ENCODE assay signal across 1 cellular context in genomic region chr16:21301168-21301894, GRCh38.
TF ChIP-seq lines count a peak whose summit lies in the region.

No MANE protein-coding gene starts in this region.

TF ChIP-seq in HepG2, 621 proteins besides CTCF, POLR2A, EP300 and RAD21 (continued from another document and continues in another):
- TF ChIP-seq ZNF784 (CRISPR knock-in tag; IDR thresholded peaks at IDR 0.05; ENCODE audit: borderline replicate concordance) = peak; percentile 92
- no peak for TF ChIP-seq ZNF253 (CRISPR knock-in tag; IDR thresholded peaks at IDR 0.05; ENCODE audit: borderline replicate concordance)
- TF ChIP-seq, protein P1, sequence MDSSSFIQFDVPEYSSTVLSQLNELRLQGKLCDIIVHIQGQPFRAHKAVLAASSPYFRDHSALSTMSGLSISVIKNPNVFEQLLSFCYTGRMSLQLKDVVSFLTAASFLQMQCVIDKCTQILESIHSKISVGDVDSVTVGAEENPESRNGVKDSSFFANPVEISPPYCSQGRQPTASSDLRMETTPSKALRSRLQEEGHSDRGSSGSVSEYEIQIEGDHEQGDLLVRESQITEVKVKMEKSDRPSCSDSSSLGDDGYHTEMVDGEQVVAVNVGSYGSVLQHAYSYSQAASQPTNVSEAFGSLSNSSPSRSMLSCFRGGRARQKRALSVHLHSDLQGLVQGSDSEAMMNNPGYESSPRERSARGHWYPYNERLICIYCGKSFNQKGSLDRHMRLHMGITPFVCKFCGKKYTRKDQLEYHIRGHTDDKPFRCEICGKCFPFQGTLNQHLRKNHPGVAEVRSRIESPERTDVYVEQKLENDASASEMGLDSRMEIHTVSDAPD (CRISPR knock-in tag; IDR thresholded peaks at IDR 0.05) = peak; percentile 75; the same call in 1 of the 2 replicates
- TF ChIP-seq ZNF713 (CRISPR knock-in tag; IDR thresholded peaks at IDR 0.05) = no peak
- TF ChIP-seq MBNL3 (CRISPR knock-in tag; conservative IDR thresholded peaks at IDR 0.05) = no peak
- peak in 1 of 2 experiments; percentile 87; a peak in 2 of 4 replicates for TF ChIP-seq KLF16 (CRISPR knock-in tag; IDR thresholded peaks at IDR 0.05)
- peak; percentile 98; the same call in 1 of the 2 replicates for TF ChIP-seq ZNF333 (CRISPR knock-in tag; IDR thresholded peaks at IDR 0.05; ENCODE audit: borderline replicate concordance)
- TF ChIP-seq ATF7-NPFF (CRISPR knock-in tag; IDR thresholded peaks at IDR 0.05; ENCODE audit: low read depth) = peak; percentile 95
- peak; percentile 96 for TF ChIP-seq ZNF674 (CRISPR knock-in tag; IDR thresholded peaks at IDR 0.05; ENCODE audit: low read depth)
- peak; percentile 97 for TF ChIP-seq ZNF567 (CRISPR knock-in tag; IDR thresholded peaks at IDR 0.05; ENCODE audit: borderline replicate concordance)
- TF ChIP-seq FOXJ3 (CRISPR knock-in tag; IDR thresholded peaks at IDR 0.05; ENCODE audit: borderline replicate concordance) = no peak; the same call in 1 of the 2 replicates
- no peak for TF ChIP-seq ZBTB21 (CRISPR knock-in tag; IDR thresholded peaks at IDR 0.05)
- peak; percentile 88 for TF ChIP-seq HOXA5 (CRISPR knock-in tag; IDR thresholded peaks at IDR 0.05)
- no peak for TF ChIP-seq ZSCAN20 (CRISPR knock-in tag; IDR thresholded peaks at IDR 0.05; ENCODE audit: borderline replicate concordance)
- TF ChIP-seq ZNF777 (CRISPR knock-in tag; IDR thresholded peaks at IDR 0.05) = peak; percentile 96
- TF ChIP-seq GTF3A (CRISPR knock-in tag; conservative IDR thresholded peaks at IDR 0.05) = peak; percentile 91; the same call in 1 of the 2 replicates
- no peak; the same call in 1 of the 2 replicates for TF ChIP-seq SP140L (CRISPR knock-in tag; IDR thresholded peaks at IDR 0.05; ENCODE audit: borderline replicate concordance)
- TF ChIP-seq SOX13 (IDR thresholded peaks at IDR 0.05) = no peak; the same call in 1 of the 2 replicates
- peak in 1 of 2 experiments; percentile 58; a peak in 1 of 4 replicates for TF ChIP-seq SOX13 (CRISPR knock-in tag; conservative IDR thresholded peaks at IDR 0.05 in 1 of 2, IDR thresholded peaks at IDR 0.05 in 1 of 2)
- TF ChIP-seq ZNF543 (CRISPR knock-in tag; IDR thresholded peaks at IDR 0.05) = peak; percentile 96
- TF ChIP-seq MYC (CRISPR knock-in tag; IDR thresholded peaks at IDR 0.05; ENCODE audit: borderline replicate concordance) = peak; percentile 95
- peak; percentile 44; the same call in 1 of the 2 replicates for TF ChIP-seq FOSL2 (CRISPR knock-in tag; IDR thresholded peaks at IDR 0.05)
- TF ChIP-seq ARID2 (CRISPR knock-in tag; IDR thresholded peaks at IDR 0.05; ENCODE audit: borderline replicate concordance) = peak; percentile 100
- TF ChIP-seq, protein P2, sequence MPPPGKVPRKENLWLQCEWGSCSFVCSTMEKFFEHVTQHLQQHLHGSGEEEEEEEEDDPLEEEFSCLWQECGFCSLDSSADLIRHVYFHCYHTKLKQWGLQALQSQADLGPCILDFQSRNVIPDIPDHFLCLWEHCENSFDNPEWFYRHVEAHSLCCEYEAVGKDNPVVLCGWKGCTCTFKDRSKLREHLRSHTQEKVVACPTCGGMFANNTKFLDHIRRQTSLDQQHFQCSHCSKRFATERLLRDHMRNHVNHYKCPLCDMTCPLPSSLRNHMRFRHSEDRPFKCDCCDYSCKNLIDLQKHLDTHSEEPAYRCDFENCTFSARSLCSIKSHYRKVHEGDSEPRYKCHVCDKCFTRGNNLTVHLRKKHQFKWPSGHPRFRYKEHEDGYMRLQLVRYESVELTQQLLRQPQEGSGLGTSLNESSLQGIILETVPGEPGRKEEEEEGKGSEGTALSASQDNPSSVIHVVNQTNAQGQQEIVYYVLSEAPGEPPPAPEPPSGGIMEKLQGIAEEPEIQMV (CRISPR knock-in tag; IDR thresholded peaks at IDR 0.05; ENCODE audit: low read depth) = peak; percentile 99
- no peak for TF ChIP-seq RFX3 (CRISPR knock-in tag; IDR thresholded peaks at IDR 0.05)
- TF ChIP-seq ZNF512 (CRISPR knock-in tag; IDR thresholded peaks at IDR 0.05) = peak; percentile 60; the same call in 1 of the 2 replicates
- no peak for TF ChIP-seq RORA (CRISPR knock-in tag; IDR thresholded peaks at IDR 0.05)
- TF ChIP-seq DNMT1 (CRISPR knock-in tag; IDR thresholded peaks at IDR 0.05) = peak; percentile 92
- TF ChIP-seq MYPOP (CRISPR knock-in tag; IDR thresholded peaks at IDR 0.05) = peak; percentile 79; the same call in 1 of the 2 replicates
- peak; percentile 74 for TF ChIP-seq ASH2L (IDR thresholded peaks at IDR 0.05; ENCODE audit: insufficient read length, low read depth, low read length)
- TF ChIP-seq, protein P3, sequence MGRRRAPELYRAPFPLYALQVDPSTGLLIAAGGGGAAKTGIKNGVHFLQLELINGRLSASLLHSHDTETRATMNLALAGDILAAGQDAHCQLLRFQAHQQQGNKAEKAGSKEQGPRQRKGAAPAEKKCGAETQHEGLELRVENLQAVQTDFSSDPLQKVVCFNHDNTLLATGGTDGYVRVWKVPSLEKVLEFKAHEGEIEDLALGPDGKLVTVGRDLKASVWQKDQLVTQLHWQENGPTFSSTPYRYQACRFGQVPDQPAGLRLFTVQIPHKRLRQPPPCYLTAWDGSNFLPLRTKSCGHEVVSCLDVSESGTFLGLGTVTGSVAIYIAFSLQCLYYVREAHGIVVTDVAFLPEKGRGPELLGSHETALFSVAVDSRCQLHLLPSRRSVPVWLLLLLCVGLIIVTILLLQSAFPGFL (CRISPR knock-in tag; IDR thresholded peaks at IDR 0.05) = no peak; the same call in 1 of the 2 replicates
- no peak; the same call in 1 of the 2 replicates for TF ChIP-seq ZNF33B (CRISPR knock-in tag; IDR thresholded peaks at IDR 0.05)
- TF ChIP-seq ZNF205 (CRISPR knock-in tag; IDR thresholded peaks at IDR 0.05) = peak; percentile 74; the same call in 1 of the 2 replicates
- TF ChIP-seq ZBTB46 (CRISPR knock-in tag; IDR thresholded peaks at IDR 0.05; ENCODE audit: borderline replicate concordance) = 0 out of 2 replicates have a peak, but pooled peaks have one; percentile 46
- TF ChIP-seq ZNF775 (CRISPR knock-in tag; IDR thresholded peaks at IDR 0.05; ENCODE audit: borderline replicate concordance) = 0 out of 2 replicates have a peak, but pooled peaks have one; percentile 25
- TF ChIP-seq AGO2 (optimal IDR thresholded peaks at IDR 0.05; ENCODE audit: low read depth, low read length) = peak; percentile 82
- TF ChIP-seq ZNF766 (CRISPR knock-in tag; IDR thresholded peaks at IDR 0.05; ENCODE audit: borderline replicate concordance) = peak; percentile 83; the same call in 1 of the 2 replicates
- 0 out of 2 replicates have a peak, but pooled peaks have one; percentile 36 for TF ChIP-seq ZNF549 (CRISPR knock-in tag; IDR thresholded peaks at IDR 0.05)
- no peak for TF ChIP-seq CCDC6 (CRISPR knock-in tag; IDR thresholded peaks at IDR 0.05)
- no peak for TF ChIP-seq NONO (IDR thresholded peaks at IDR 0.05)
- TF ChIP-seq NONO (CRISPR knock-in tag; conservative IDR thresholded peaks at IDR 0.05) = peak; percentile 94
- TF ChIP-seq MAFK (conservative IDR thresholded peaks at IDR 0.05 in 1 of 2, IDR thresholded peaks at IDR 0.05 in 1 of 2; ENCODE audit: low read length in 2 of 2) = no peak
- TF ChIP-seq CENPT (CRISPR knock-in tag; IDR thresholded peaks at IDR 0.05; ENCODE audit: low read depth) = peak; percentile 93
- no peak for TF ChIP-seq SIN3B (IDR thresholded peaks at IDR 0.05; ENCODE audit: low read length)
- peak; percentile 78; the same call in 1 of the 2 replicates for TF ChIP-seq ZNF879 (CRISPR knock-in tag; IDR thresholded peaks at IDR 0.05)
- peak; percentile 87 for TF ChIP-seq HNRNPLL (IDR thresholded peaks at IDR 0.05; ENCODE audit: low read depth, low read length, poor library complexity, severe bottlenecking)
- TF ChIP-seq NFYB (CRISPR knock-in tag; IDR thresholded peaks at IDR 0.05) = no peak
- TF ChIP-seq ZNF451 (CRISPR knock-in tag; IDR thresholded peaks at IDR 0.05) = peak; percentile 99
- no peak; the same call in 1 of the 2 replicates for TF ChIP-seq PHF20 (CRISPR knock-in tag; IDR thresholded peaks at IDR 0.05)
- peak; percentile 73; the same call in 1 of the 2 replicates for TF ChIP-seq ZNF614 (CRISPR knock-in tag; IDR thresholded peaks at IDR 0.05; ENCODE audit: borderline replicate concordance)
- no peak for TF ChIP-seq SP1 (IDR thresholded peaks at IDR 0.05)
- TF ChIP-seq SP1 (CRISPR knock-in tag; IDR thresholded peaks at IDR 0.05) = peak; percentile 69; the same call in 1 of the 2 replicates
- TF ChIP-seq HNRNPK (IDR thresholded peaks at IDR 0.05; ENCODE audit: low read depth, low read length, poor library complexity, severe bottlenecking) = peak; percentile 95
- TF ChIP-seq MAF1 (CRISPR knock-in tag; IDR thresholded peaks at IDR 0.05; ENCODE audit: borderline replicate concordance) = peak; percentile 94
- peak; percentile 94 for TF ChIP-seq UBTF (CRISPR knock-in tag; IDR thresholded peaks at IDR 0.05)
- 0 out of 2 replicates have a peak, but pooled peaks have one; percentile 73 for TF ChIP-seq HOXA9 (CRISPR knock-in tag; IDR thresholded peaks at IDR 0.05; ENCODE audit: borderline replicate concordance)
- no peak for TF ChIP-seq EZH2 (conservative IDR thresholded peaks at IDR 0.05; ENCODE audit: low read depth, low read length)
- TF ChIP-seq SMAD3 (CRISPR knock-in tag; IDR thresholded peaks at IDR 0.05) = peak; percentile 25; the same call in 1 of the 2 replicates
- TF ChIP-seq NFE2L2 (IDR thresholded peaks at IDR 0.05; ENCODE audit: low read length) = no peak
- TF ChIP-seq YEATS2 (CRISPR knock-in tag; IDR thresholded peaks at IDR 0.05; ENCODE audit: borderline replicate concordance) = peak; percentile 21; the same call in 1 of the 2 replicates
- peak; percentile 98 for TF ChIP-seq CHCHD3 (CRISPR knock-in tag; IDR thresholded peaks at IDR 0.05)
- TF ChIP-seq THYN1 (CRISPR knock-in tag; IDR thresholded peaks at IDR 0.05; ENCODE audit: borderline replicate concordance, low read depth) = peak; percentile 90; the same call in 1 of the 2 replicates
- TF ChIP-seq, protein P4, sequence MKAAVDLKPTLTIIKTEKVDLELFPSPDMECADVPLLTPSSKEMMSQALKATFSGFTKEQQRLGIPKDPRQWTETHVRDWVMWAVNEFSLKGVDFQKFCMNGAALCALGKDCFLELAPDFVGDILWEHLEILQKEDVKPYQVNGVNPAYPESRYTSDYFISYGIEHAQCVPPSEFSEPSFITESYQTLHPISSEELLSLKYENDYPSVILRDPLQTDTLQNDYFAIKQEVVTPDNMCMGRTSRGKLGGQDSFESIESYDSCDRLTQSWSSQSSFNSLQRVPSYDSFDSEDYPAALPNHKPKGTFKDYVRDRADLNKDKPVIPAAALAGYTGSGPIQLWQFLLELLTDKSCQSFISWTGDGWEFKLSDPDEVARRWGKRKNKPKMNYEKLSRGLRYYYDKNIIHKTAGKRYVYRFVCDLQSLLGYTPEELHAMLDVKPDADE (CRISPR knock-in tag; IDR thresholded peaks at IDR 0.05) = peak; percentile 94
